In the genomic region with DNA sequence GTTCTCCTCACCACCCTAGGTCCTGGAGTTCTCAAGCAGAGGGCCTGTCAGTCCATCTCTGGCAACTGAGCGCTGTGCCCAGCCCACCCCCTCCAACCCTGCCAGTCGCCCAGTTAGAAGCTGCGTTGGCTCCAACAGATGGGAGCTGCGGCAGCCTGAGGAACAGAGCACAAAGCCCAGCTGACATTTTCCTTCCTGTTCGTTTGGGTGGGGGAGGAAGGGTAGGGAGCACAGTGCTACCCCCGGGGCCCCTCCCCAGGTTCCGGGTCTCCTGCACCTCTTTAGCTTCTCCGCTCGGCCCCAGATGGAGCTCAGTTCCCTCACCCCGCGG, we compare ENCODE assay signal across 10 cellular contexts. TPM values are rescaled to one million over a fixed set of nuclear protein-coding genes. Genes with fewer than 3 reads are reported as not detected.
DNase-seq lines count a peak whose midpoint lies in the region; ATAC-seq and TF ChIP-seq lines count a peak whose summit lies in the region.
"Had no signal": no experiment of that assay in that cellular context is flagged by ENCODE, and none has a peak within 500 bp of the region (broad histone marks: within the 10 kb centered on the region; RNA-seq: fewer than 3 reads in every experiment).

No MANE protein-coding gene starts in this region.

- no peak for ATAC-seq in CD8-positive, alpha-beta T cell
- ATAC-seq in GM18517 (IDR thresholded peaks at IDR 0.05; ENCODE audit: unreplicated experiment): no peak
- ATAC-seq: T-helper 17 cell had no signal

- no peaks in the 10 kb centered on the region for H3K4me1 ChIP-seq in CD8-positive, alpha-beta T cell (ENCODE audit: insufficient read depth, low read length)
- peaks cover 25% of the 10 kb centered on the region for H3K4me1 ChIP-seq in left ventricle myocardium inferior
- H3K4me1 ChIP-seq in ovary (ENCODE audit: insufficient read depth): peaks cover 3% of the 10 kb centered on the region

- H3K27me3 Mint-ChIP-seq in CD8-positive, alpha-beta T cell (ENCODE audit: low read depth): peaks cover 39% of the 10 kb centered on the region

- intact Hi-C loops in CD8-positive, alpha-beta T cell (cut with DNase I, micrococcal nuclease): no loop called here
- intact Hi-C loops in left ventricle myocardium inferior (cut with micrococcal nuclease): no loop called here
- intact Hi-C loops in ovary (cut with DNase I): no loop called here

- WGBS in ovary, 3 donors: 27 to 29% (median 28%) methylated on average over 11 of the region's 11 CpGs

- H3K27ac ChIP-seq in CD8-positive, alpha-beta T cell (ENCODE audit: low read depth, low read length): no peak overlapping the region
- H3K27ac ChIP-seq in left ventricle myocardium inferior (replicated peaks) (peak overlapping the region; percentile 69), ovary (no peak overlapping the region)
- H3K27ac ChIP-seq: HL-60 had no signal

- H3K27me3 ChIP-seq in CD8-positive, alpha-beta T cell (ENCODE audit: insufficient read depth, low read length): peaks cover 3% of the 10 kb centered on the region
- H3K27me3 ChIP-seq in left ventricle myocardium inferior (ENCODE audit: low read depth): peaks cover 69% of the 10 kb centered on the region
- no peaks in the 10 kb centered on the region for H3K27me3 ChIP-seq in ovary

- H3K4me1 Mint-ChIP-seq in CD8-positive, alpha-beta T cell (ENCODE audit: low read depth): peaks cover 13% of the 10 kb centered on the region

- no peaks in the 10 kb centered on the region for H3K36me3 ChIP-seq in CD8-positive, alpha-beta T cell (ENCODE audit: insufficient read depth, low read length)
- no peaks in the 10 kb centered on the region for H3K36me3 ChIP-seq in left ventricle myocardium inferior
- no peaks in the 10 kb centered on the region for H3K36me3 ChIP-seq in ovary

- POLR2A ChIA-PET in CD8-positive, alpha-beta T cell (lab: Charles Lee): no interaction called here

- no peak for TF ChIP-seq CTCF in CD8-positive, alpha-beta T cell (IDR thresholded peaks at IDR 0.05)
- TF ChIP-seq CTCF in left ventricle myocardium inferior (IDR thresholded peaks at IDR 0.05; ENCODE audit: borderline replicate concordance): no peak
- TF ChIP-seq CTCF in ovary (IDR thresholded peaks at IDR 0.05): no peak

- H3K27ac Mint-ChIP-seq in CD8-positive, alpha-beta T cell: no peak overlapping the region
- H3K27ac Mint-ChIP-seq: T-helper 17 cell had no signal

- CTCF ChIA-PET in CD8-positive, alpha-beta T cell (lab: Charles Lee): no interaction called here

- TF ChIP-seq POLR2A in ovary (IDR thresholded peaks at IDR 0.05): no peak

- no peaks in the 10 kb centered on the region for H3K9me3 ChIP-seq in CD8-positive, alpha-beta T cell (ENCODE audit: low read length)
- H3K9me3 ChIP-seq in left ventricle myocardium inferior (replicated peaks): no peaks in the 10 kb centered on the region
- H3K9me3 ChIP-seq in ovary: no peaks in the 10 kb centered on the region

- no peaks in the 10 kb centered on the region for H3K36me3 Mint-ChIP-seq in CD8-positive, alpha-beta T cell

- DNase-seq in CD8-positive, alpha-beta T cell: no peak
- DNase-seq in NCI-H1694 treated with DMSO at 0.1 percent for 48 hours (lab: John Stamatoyannopoulos, UW) (peak; percentile 68), left ventricle myocardium inferior (no peak), ovary (no peak), NCI-H1048 (lab: John Stamatoyannopoulos, UW) (no peak), HCEC 1CT (no peak), SKM-1 (lab: John Stamatoyannopoulos, UW; ENCODE audit: unreplicated experiment) (no peak)
- DNase-seq: T-helper 17 cell had no signal

- no peak overlapping the region for H3K4me3 ChIP-seq in CD8-positive, alpha-beta T cell (ENCODE audit: low read depth, low read length)
- H3K4me3 ChIP-seq in left ventricle myocardium inferior (peak overlapping the region; percentile 70), ovary (peak overlapping the region; percentile 47)

- no peaks in the 10 kb centered on the region for H3K9me3 Mint-ChIP-seq in CD8-positive, alpha-beta T cell

- no peak for TF ChIP-seq EP300 in ovary (IDR thresholded peaks at IDR 0.05)

- peak overlapping the region; percentile 64 for H3K4me3 Mint-ChIP-seq in CD8-positive, alpha-beta T cell

RNA-seq across cellular contexts. Expression of a gene that starts 1.4 kb away (rescaled TPM):
- total RNA-seq in CD8-positive, alpha-beta T cell: not detected
- total RNA-seq in left ventricle myocardium inferior: 1.4 TPM
- 1 to 10 TPM in 4 of 7 donors, under 1 TPM in 3; 0.23 to 9.7 (median 3.7) TPM for total RNA-seq in ovary
- 1 to 10 TPM; 2.3 to 6.2 TPM for polyA plus RNA-seq in ovary
- total RNA-seq: T-helper 17 cell had no signal
